In genomic region chr15:83578706-83579105, GRCh38 we compare ENCODE assay signal across 35 cellular contexts.
"Had no signal": no experiment of that assay in that cellular context is flagged by ENCODE, and none has a peak within 500 bp of the region (broad histone marks: within the 10 kb centered on the region; RNA-seq: fewer than 3 reads in every experiment).

No MANE protein-coding gene starts in this region.

- H3K4me1 Mint-ChIP-seq: activated B cell treated with CpG ODN at 0.5 μM for 24 hours; activated CD4-positive, alpha-beta T cell treated with anti-CD3 and anti-CD28 coated beads, Interleukin-2, amount 10 ng/mL, durations not matched to agents 24 days and 14 days; activated naive CD8-positive, alpha-beta T cell treated with anti-CD3 and anti-CD28 coated beads for 36 hours; activated T-helper 17 cell treated with anti-CD3 and anti-CD28 coated beads, Interleukin-2, amount 50 U/mL, for 72 hours had no signal

- H3K4me3 Mint-ChIP-seq: activated B cell treated with CpG ODN at 0.5 μM for 24 hours; activated CD4-positive, alpha-beta memory T cell treated with anti-CD3 and anti-CD28 coated beads for 36 hours; activated CD4-positive, alpha-beta T cell treated with anti-CD3 and anti-CD28 coated beads, Interleukin-2, amount 10 ng/mL, durations not matched to agents 24 days and 14 days; activated CD8-positive, alpha-beta T cell treated with anti-CD3 and anti-CD28 coated beads for 36 hours; activated naive CD4-positive, alpha-beta T cell treated with anti-CD3 and anti-CD28 coated beads for 36 hours; activated naive CD8-positive, alpha-beta T cell treated with anti-CD3 and anti-CD28 coated beads for 36 hours; activated T-cell treated with anti-CD3 and anti-CD28 coated beads, Interleukin-2, amount 50 U/mL, for 4 hours; activated T-cell treated with anti-CD3 and anti-CD28 coated beads, Interleukin-2, amount 50 U/mL, for 72 hours; activated T-helper 1 cell treated with anti-CD3 and anti-CD28 coated beads, Interleukin-12 subunit alpha, Interleukin-12 subunit beta, Interleukin-2, Interleukin-4 antibody, amounts not matched to agents 30 ng/mL and 10 ng/mL and 1 ng/mL, durations not matched to agents 14 hours and 24 hours and 36 hours; activated T-helper 17 cell treated with anti-CD3 and anti-CD28 coated beads, Interleukin-2, amount 50 U/mL, for 72 hours; T-helper 1 cell treated with Interleukin-12 subunit alpha and Interleukin-12 subunit beta and Interleukin-4 antibody, amounts not matched to agents 30 μg/mL and 1 μg/mL, for 36 hours; T-helper 2 cell treated with Interferon-gamma antibody and Interleukin-4, amounts not matched to agents 5 μg/mL and 100 μg/mL, for 36 hours had no signal

- H3K36me3 Mint-ChIP-seq: activated CD4-positive, alpha-beta memory T cell treated with anti-CD3 and anti-CD28 coated beads for 36 hours; activated naive CD4-positive, alpha-beta T cell treated with anti-CD3 and anti-CD28 coated beads, Interleukin-2, amount 50 U/mL, for 72 hours; activated naive CD8-positive, alpha-beta T cell treated with anti-CD3 and anti-CD28 coated beads for 36 hours had no signal

- H3K36me3 ChIP-seq: adrenal gland, brain microvascular endothelial cell, breast epithelium had no signal

- H3K27ac Mint-ChIP-seq: activated B cell treated with CpG ODN at 0.5 μM for 24 hours; activated CD4-positive, alpha-beta memory T cell treated with anti-CD3 and anti-CD28 coated beads for 36 hours; activated CD4-positive, alpha-beta T cell treated with anti-CD3 and anti-CD28 coated beads, Interleukin-2, amount 10 ng/mL, durations not matched to agents 24 days and 14 days; activated CD8-positive, alpha-beta T cell treated with anti-CD3 and anti-CD28 coated beads for 36 hours; activated naive CD4-positive, alpha-beta T cell treated with anti-CD3 and anti-CD28 coated beads for 36 hours; activated naive CD4-positive, alpha-beta T cell treated with anti-CD3 and anti-CD28 coated beads, Interleukin-2, amount 50 U/mL, for 72 hours; activated naive CD8-positive, alpha-beta T cell treated with anti-CD3 and anti-CD28 coated beads for 36 hours; activated T-cell treated with anti-CD3 and anti-CD28 coated beads, Interleukin-2, amount 50 U/mL, for 72 hours; activated T-helper 1 cell treated with anti-CD3 and anti-CD28 coated beads, Interleukin-12 subunit alpha, Interleukin-12 subunit beta, Interleukin-2, Interleukin-4 antibody, amounts not matched to agents 30 ng/mL and 10 ng/mL and 1 ng/mL, durations not matched to agents 14 hours and 24 hours and 36 hours; activated T-helper 17 cell treated with anti-CD3 and anti-CD28 coated beads, Interleukin-2, amount 50 U/mL, for 72 hours; T-helper 1 cell treated with Interleukin-12 subunit alpha and Interleukin-12 subunit beta and Interleukin-4 antibody, amounts not matched to agents 30 μg/mL and 1 μg/mL, for 36 hours; T-helper 2 cell treated with Interferon-gamma antibody and Interleukin-4, amounts not matched to agents 5 μg/mL and 100 μg/mL, for 36 hours had no signal

- H3K4me1 ChIP-seq: adrenal gland, breast epithelium had no signal

- H3K9me3 Mint-ChIP-seq: activated B cell treated with CpG ODN at 0.5 μM for 24 hours; activated CD4-positive, alpha-beta memory T cell treated with anti-CD3 and anti-CD28 coated beads for 36 hours; activated CD4-positive, alpha-beta T cell treated with anti-CD3 and anti-CD28 coated beads, Interleukin-2, amount 10 ng/mL, durations not matched to agents 24 days and 14 days; activated CD8-positive, alpha-beta T cell treated with anti-CD3 and anti-CD28 coated beads for 36 hours; activated naive CD4-positive, alpha-beta T cell treated with anti-CD3 and anti-CD28 coated beads for 36 hours; activated naive CD4-positive, alpha-beta T cell treated with anti-CD3 and anti-CD28 coated beads, Interleukin-2, amount 50 U/mL, for 72 hours; activated naive CD8-positive, alpha-beta T cell treated with anti-CD3 and anti-CD28 coated beads for 36 hours; activated T-cell treated with anti-CD3 and anti-CD28 coated beads, Interleukin-2, amount 50 U/mL, for 4 hours; activated T-cell treated with anti-CD3 and anti-CD28 coated beads, Interleukin-2, amount 50 U/mL, for 72 hours; activated T-helper 1 cell treated with anti-CD3 and anti-CD28 coated beads, Interleukin-12 subunit alpha, Interleukin-12 subunit beta, Interleukin-2, Interleukin-4 antibody, amounts not matched to agents 30 ng/mL and 10 ng/mL and 1 ng/mL, durations not matched to agents 14 hours and 24 hours and 36 hours; activated T-helper 17 cell treated with anti-CD3 and anti-CD28 coated beads, Interleukin-2, amount 50 U/mL, for 72 hours; T-helper 1 cell treated with Interleukin-12 subunit alpha and Interleukin-12 subunit beta and Interleukin-4 antibody, amounts not matched to agents 30 μg/mL and 1 μg/mL, for 36 hours; T-helper 2 cell treated with Interferon-gamma antibody and Interleukin-4, amounts not matched to agents 5 μg/mL and 100 μg/mL, for 36 hours had no signal

- H3K27ac ChIP-seq: adrenal gland, body of pancreas, brain microvascular endothelial cell, breast epithelium, VCaP had no signal

- ATAC-seq: activated CD8-positive, alpha-beta T cell treated with anti-CD3 and anti-CD28 coated beads for 36 hours; activated naive CD4-positive, alpha-beta T cell treated with anti-CD3 and anti-CD28 coated beads, Interleukin-2, amount 50 U/mL, for 72 hours; activated T-cell treated with anti-CD3 and anti-CD28 coated beads, Interleukin-2, amount 50 U/mL, for 4 hours; activated T-cell treated with anti-CD3 and anti-CD28 coated beads, Interleukin-2, amount 50 U/mL, for 72 hours; activated T-helper 17 cell treated with anti-CD3 and anti-CD28 coated beads, Interleukin-2, amount 50 U/mL, for 72 hours; body of pancreas had no signal

- H3K4me3 ChIP-seq: adrenal gland, body of pancreas, breast epithelium had no signal

- H3K9me3 ChIP-seq: adrenal gland, body of pancreas, breast epithelium had no signal

- H3K27me3 Mint-ChIP-seq: activated B cell treated with CpG ODN at 0.5 μM for 24 hours; activated CD4-positive, alpha-beta T cell treated with anti-CD3 and anti-CD28 coated beads, Interleukin-2, amount 10 ng/mL, durations not matched to agents 24 days and 14 days; activated naive CD8-positive, alpha-beta T cell treated with anti-CD3 and anti-CD28 coated beads for 36 hours had no signal

- DNase-seq: activated B cell treated with CpG ODN at 0.5 μM for 24 hours; activated CD4-positive, alpha-beta memory T cell treated with anti-CD3 and anti-CD28 coated beads for 36 hours; activated CD4-positive, alpha-beta T cell treated with anti-CD3 and anti-CD28 coated beads for 4 hours; activated CD4-positive, alpha-beta T cell treated with anti-CD3 and anti-CD28 coated beads, Interleukin-2, amount 10 ng/mL, durations not matched to agents 24 days and 14 days; activated CD4-positive, alpha-beta T cell treated with anti-CD3 and anti-CD28 coated beads, Interleukin-2, amount 50 U/mL, for 1 hour; activated CD4-positive, CD25-positive, alpha-beta regulatory T cell treated with anti-CD3 and anti-CD28 coated beads, Interleukin-2, amount 50 U/mL, for 72 hours; activated CD8-positive, alpha-beta memory T cell treated with anti-CD3 and anti-CD28 coated beads, Interleukin-2, amount 50 U/mL, for 4 hours; activated CD8-positive, alpha-beta T cell treated with anti-CD3 and anti-CD28 coated beads for 36 hours; activated effector memory CD4-positive, alpha-beta T cell treated with anti-CD3 and anti-CD28 coated beads, Interleukin-2, amount 50 U/mL, for 16 hours; activated gamma-delta T cell treated with Interleukin-2 at 50 U/mL for 16 hours; activated naive CD4-positive, alpha-beta T cell; activated naive CD4-positive, alpha-beta T cell treated with anti-CD3 and anti-CD28 coated beads for 36 hours; activated naive CD4-positive, alpha-beta T cell treated with anti-CD3 and anti-CD28 coated beads, Interleukin-2, amount 50 U/mL, for 16 hours; activated naive CD8-positive, alpha-beta T cell treated with anti-CD3 and anti-CD28 coated beads for 36 hours; activated T-cell treated with anti-CD3 and anti-CD28 coated beads for 4 hours; activated T-cell treated with anti-CD3 and anti-CD28 coated beads, Interleukin-2, amount 50 U/mL, for 1 hour; activated T-cell treated with anti-CD3 and anti-CD28 coated beads, Interleukin-2, amount 50 U/mL, for 4 hours; activated T-cell treated with anti-CD3 and anti-CD28 coated beads, Interleukin-2, amount 50 U/mL, for 72 hours; adrenal gland; amniotic stem cell; aorta; body of pancreas; brain microvascular endothelial cell; central memory CD4-positive, alpha-beta T cell; SW 1271; T-helper 1 cell; T-helper 2 cell; T-helper 9 cell had no signal

- H3K27me3 ChIP-seq: adrenal gland, body of pancreas, brain microvascular endothelial cell, breast epithelium had no signal
